ENCODE assay signal across 8 cellular contexts in the genomic region with DNA sequence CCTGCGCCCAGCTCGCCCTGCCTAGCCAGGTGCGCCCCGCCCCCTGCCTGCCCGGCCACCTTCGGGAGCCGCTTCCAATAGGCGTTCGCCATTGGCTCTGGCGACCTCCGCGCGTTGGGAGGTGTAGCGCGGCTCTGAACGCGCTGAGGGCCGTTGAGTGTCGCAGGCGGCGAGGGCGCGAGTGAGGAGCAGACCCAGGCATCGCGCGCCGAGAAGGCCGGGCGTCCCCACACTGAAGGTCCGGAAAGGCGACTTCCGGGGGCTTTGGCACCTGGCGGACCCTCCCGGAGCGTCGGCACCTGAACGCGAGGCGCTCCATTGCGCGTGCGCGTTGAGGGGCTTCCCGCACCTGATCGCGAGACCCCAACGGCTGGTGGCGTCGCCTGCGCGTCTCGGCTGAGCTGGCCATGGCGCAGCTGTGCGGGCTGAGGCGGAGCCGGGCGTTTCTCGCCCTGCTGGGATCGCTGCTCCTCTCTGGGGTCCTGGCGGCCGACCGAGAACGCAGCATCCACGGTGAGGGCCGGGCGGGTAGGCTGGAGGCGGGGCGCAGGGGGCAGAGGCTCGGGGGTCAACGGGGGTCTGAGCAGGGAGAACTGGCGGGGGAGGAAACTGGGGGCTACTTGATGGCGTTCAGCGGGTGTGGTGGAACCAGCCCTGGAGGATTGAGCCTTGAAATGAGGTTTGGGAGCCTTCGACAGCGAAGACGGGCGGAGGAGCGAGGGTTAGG. TPM values are rescaled to one million over a fixed set of nuclear protein-coding genes. Genes with fewer than 3 reads are reported as not detected.
DNase-seq lines count a peak whose midpoint lies in the region; ATAC-seq and TF ChIP-seq lines count a peak whose summit lies in the region.

A gene with protein sequence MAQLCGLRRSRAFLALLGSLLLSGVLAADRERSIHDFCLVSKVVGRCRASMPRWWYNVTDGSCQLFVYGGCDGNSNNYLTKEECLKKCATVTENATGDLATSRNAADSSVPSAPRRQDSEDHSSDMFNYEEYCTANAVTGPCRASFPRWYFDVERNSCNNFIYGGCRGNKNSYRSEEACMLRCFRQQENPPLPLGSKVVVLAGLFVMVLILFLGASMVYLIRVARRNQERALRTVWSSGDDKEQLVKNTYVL (plus strand): TSS at position 88 of the 727 bp plus-strand sequence. CDS start 320 bp downstream, at position 408.

- H3K36me3 ChIP-seq in neuron (ENCODE audit: insufficient read depth, low read length), result no peaks in the 10 kb centered on the region

- peak within 1 kb of the TSS; percentile 8 for H2AFZ ChIP-seq in neuron (ENCODE audit: low read depth, low read length)

- ATAC-seq in HG03520 (IDR thresholded peaks at IDR 0.05; ENCODE audit: unreplicated experiment), result no peak

- peaks cover 35% of the 10 kb centered on the region for H3K27me3 ChIP-seq in neuron (ENCODE audit: insufficient read depth, low read length)

- peaks cover 27% of the 10 kb centered on the region for H3K4me1 ChIP-seq in neuron (ENCODE audit: insufficient read depth, low read length)

- H3K9me3 ChIP-seq in neuron (ENCODE audit: low read length), result no peaks in the 10 kb centered on the region

- peak within 1 kb of the TSS; percentile 54 for H3K4me3 ChIP-seq in fibroblast of the aortic adventitia (ENCODE audit: low read depth, low read length)
- peak within 1 kb of the TSS; percentile 27 for H3K4me3 ChIP-seq in neuron (ENCODE audit: low read length)

- TF ChIP-seq CTCF in fibroblast of the aortic adventitia (IDR thresholded peaks at IDR 0.05; ENCODE audit: insufficient read depth, low read length), result no peak

- DNase-seq in NCI-H1436 (lab: John Stamatoyannopoulos, UW) (peak; percentile 99), NCI-H1436 treated with DMSO at 0.1 percent for 48 hours (lab: John Stamatoyannopoulos, UW) (no peak), NCI-H1048 (lab: John Stamatoyannopoulos, UW) (peak; percentile 94), fibroblast of the aortic adventitia (ENCODE audit: low read depth) (no peak), DMS153 (lab: John Stamatoyannopoulos, UW) (no peak)
- peak; percentile 9 to 19 for DNase-seq in activated CD8-positive, alpha-beta memory T cell treated with anti-CD3 and anti-CD28 coated beads for 4 hours (ENCODE audit: low read depth in 2 of 2)

RNA-seq across cellular contexts. Expression of the gene that starts here (rescaled TPM):
- total RNA-seq in fibroblast of the aortic adventitia (ENCODE audit: low replicate concordance), result 1.3 and 13.5 TPM in 2 replicates

Comparison
In these comparisons a context has a peak if more than half of its experiments do, and no peak if none do; other contexts are left out.
1. DNase-seq: peak in NCI-H1436 (single experiment), NCI-H1048 (single experiment) and activated CD8-positive, alpha-beta memory T cell treated with anti-CD3 and anti-CD28 coated beads for 4 hours (2 of 2); none in NCI-H1436 treated with DMSO at 0.1 percent for 48 hours (single experiment), fibroblast of the aortic adventitia (single experiment) and DMS153 (single experiment).